8 cellular contexts compared by ENCODE assay signal in genomic region chr6:29887330-29887818, GRCh38. TPM values are rescaled to one million over a fixed set of nuclear protein-coding genes. Genes with fewer than 3 reads are reported as not detected.
A peak's percentile ranks its signal among the peaks of the same experiment; 100 is the strongest.
DNase-seq lines count a peak whose midpoint lies in the region; ATAC-seq, FAIRE-seq and TF ChIP-seq lines count a peak whose summit lies in the region.

No MANE protein-coding gene starts in this region.

- H3K36me3 ChIP-seq in PC-3 (ENCODE audit: low read depth, low read length) (no peaks in the 10 kb centered on the region), iPS DF 6.9 (ENCODE audit: control insufficient read depth, insufficient read depth, low read length) (no peaks in the 10 kb centered on the region), small intestine (ENCODE audit: control insufficient read depth in 2 of 2, insufficient read depth in 2 of 2, low read length in 2 of 2) (peaks cover 0 to 2% of the 10 kb centered on the region in 2 donors)

- TSS peak; percentile 54 for BruUV-seq in PC-3 (replicated peaks; lab: Mats Ljungman, UMichigan)

- no peaks in the 10 kb centered on the region for H3K79me2 ChIP-seq in PC-3 (ENCODE audit: low read length)

- TF ChIP-seq CTCF in GM10266 (IDR thresholded peaks at IDR 0.05; ENCODE audit: control insufficient read depth, insufficient read depth, low read depth, missing control alignments) (no peak), PC-3 (conservative IDR thresholded peaks at IDR 0.05; ENCODE audit: low read depth, low read length) (no peak), astrocyte of the cerebellum (IDR thresholded peaks at IDR 0.05; ENCODE audit: low read depth, low read length, missing control alignments) (no peak)

- peak overlapping the region; percentile 75 for H3K4me2 ChIP-seq in PC-3 (ENCODE audit: low read length)

- no peaks in the 10 kb centered on the region for H3F3A ChIP-seq in PC-3 (ENCODE audit: low read length, unreplicated experiment)

- FAIRE-seq in small intestine (lab: Jason Lieb, UNC) = no peak

- DNase-seq in GM10266 (ENCODE audit: extremely low spot score) (peak; percentile 24), PC-3 (peak; percentile 12), astrocyte of the cerebellum (ENCODE audit: low read depth) (no peak), iPS DF 6.9 (ENCODE audit: low read depth, low spot score) (no peak), small intestine (peak; percentile 90), SHP77 (lab: John Stamatoyannopoulos, UW) (no peak)

- H3K9ac ChIP-seq in PC-3 (ENCODE audit: low read length) = peak overlapping the region; percentile 68

- H3K27me3 ChIP-seq in PC-3 (ENCODE audit: low read length) = no peaks in the 10 kb centered on the region
- H3K27me3 ChIP-seq in iPS DF 6.9 (ENCODE audit: control insufficient read depth, insufficient read depth, low read length) = no peaks in the 10 kb centered on the region
- no peaks in the 10 kb centered on the region for H3K27me3 ChIP-seq in small intestine (ENCODE audit: control insufficient read depth in 2 of 2, insufficient read depth in 2 of 2, low read length in 2 of 2)

- peak; percentile 38 for ATAC-seq in HG02588 (IDR thresholded peaks at IDR 0.05; ENCODE audit: unreplicated experiment)
- peak; percentile 59 for ATAC-seq in PC-3
- no peak for ATAC-seq in GM19455 (IDR thresholded peaks at IDR 0.05; ENCODE audit: unreplicated experiment)

- H3K4me3 ChIP-seq in PC-3 (ENCODE audit: low read length) (peak overlapping the region; percentile 67), astrocyte of the cerebellum (ENCODE audit: low read depth, low read length) (peak overlapping the region; percentile 50), iPS DF 6.9 (ENCODE audit: low read length) (peak overlapping the region; percentile 46; the same call in 1 of the 2 replicates), small intestine (ENCODE audit: low read depth in 1 of 2, low read length in 2 of 2) (peak overlapping the region; percentile 71 to 74)

- H3K9me3 ChIP-seq in PC-3 (ENCODE audit: low read length) (no peaks in the 10 kb centered on the region), iPS DF 6.9 (ENCODE audit: control insufficient read depth, insufficient read depth, low read length) (no peaks in the 10 kb centered on the region), small intestine (ENCODE audit: control insufficient read depth, low read depth) (no peaks in the 10 kb centered on the region)

- intact Hi-C loops in PC-3 (cut with micrococcal nuclease) = no loop called here

- CTCF ChIA-PET in PC-3 (lab: Charles Lee) = no interaction called here

- H3K9me2 ChIP-seq in PC-3 (replicated peaks; ENCODE audit: low read length) = no peaks in the 10 kb centered on the region

- POLR2A ChIA-PET in PC-3 (lab: Charles Lee; ENCODE audit: unreplicated experiment) = no interaction called here

- H2AFZ ChIP-seq in PC-3 (ENCODE audit: low read length) = peak overlapping the region; percentile 67

- no CpG with 5 or more reads among the region's 28 CpGs for WGBS in iPS DF 6.9 (ENCODE audit: insufficient coverage, insufficient read length)
- 2 to 7% (median 7%) methylated on average over 23 to 28 of the region's 28 CpGs for WGBS in small intestine, 3 donors

- no peaks in the 10 kb centered on the region for H4K20me1 ChIP-seq in PC-3 (ENCODE audit: low read length)

- in situ Hi-C loops in astrocyte of the cerebellum (cut with HindIII; ENCODE audit: low sequenced_read_pairs) = no loop called here

- no peaks in the 10 kb centered on the region for H3K4me1 ChIP-seq in PC-3 (ENCODE audit: insufficient read depth, low read length)
- no peaks in the 10 kb centered on the region for H3K4me1 ChIP-seq in iPS DF 6.9 (ENCODE audit: control insufficient read depth, insufficient read depth, low read length)
- no peaks in the 10 kb centered on the region for H3K4me1 ChIP-seq in small intestine (ENCODE audit: control insufficient read depth in 2 of 2, insufficient read depth in 1 of 2, low read depth in 1 of 2, low read length in 1 of 2)

- H3K27ac ChIP-seq in PC-3 (ENCODE audit: low read length) = no peak overlapping the region
- no peak overlapping the region for H3K27ac ChIP-seq in iPS DF 6.9 (ENCODE audit: low read length)
- peak overlapping the region; percentile 98 to 99 for H3K27ac ChIP-seq in small intestine (ENCODE audit: low read depth in 1 of 2, low read length in 1 of 2)

RNA-seq across cellular contexts. Expression of gene HLA-A, which starts 55.0 kb away (rescaled TPM):
- total RNA-seq in PC-3 (2014; rRNA removed) = 426 and 435 TPM in 2 replicates
- 1,000 to 10,000 TPM in 2 of 3 donors, 100 to 1,000 TPM in 1; 844 to 1,584 (median 1,194) TPM for polyA plus RNA-seq in small intestine

RNA-seq across cellular contexts. Expression of gene HLA-G, which starts 59.7 kb away (rescaled TPM):
- not detected in 2 replicates for total RNA-seq in PC-3 (2014; rRNA removed)
- polyA plus RNA-seq in small intestine = 1 to 10 TPM in 1 of 3 donors, under 1 TPM in 1, not detected in 1; 0.85 to 5.6 TPM

Comparison
In these comparisons a context has a peak if more than half of its experiments do, and no peak if none do; other contexts are left out.
1. DNase-seq: peak in GM10266 (single experiment), PC-3 (single experiment) and small intestine (single experiment); none in astrocyte of the cerebellum (single experiment), iPS DF 6.9 (single experiment) and SHP77 (0 of 2).
2. H3K27ac ChIP-seq: peak in small intestine (2 of 2); none in PC-3 (single experiment) and iPS DF 6.9 (single experiment).
3. Peak in every context shown above with its lines, with median percentiles within 50 percentile points of each other: H3K4me3 ChIP-seq.